Comparison of ENCODE assay signal across 9 cellular contexts in the genomic region with DNA sequence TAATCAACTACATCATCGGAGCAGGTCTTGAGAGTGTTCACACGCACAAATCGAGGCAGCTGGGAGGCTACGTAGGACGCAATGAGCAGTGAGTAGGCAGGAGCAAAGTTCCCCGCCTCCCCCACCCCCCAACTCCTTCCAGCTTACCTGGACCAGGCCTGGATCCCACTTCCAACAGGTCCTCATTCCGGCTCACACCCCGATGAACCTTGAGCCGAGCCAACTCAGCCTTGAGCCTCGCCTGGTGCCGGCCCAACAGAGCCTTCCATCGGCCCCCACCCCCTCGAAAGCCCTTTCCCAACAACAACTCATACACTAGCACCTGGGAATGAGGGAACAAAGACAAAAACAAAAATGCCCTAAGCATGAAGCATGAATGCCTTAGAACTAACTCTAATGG. TPM values are rescaled to one million over a fixed set of nuclear protein-coding genes. Genes with fewer than 3 reads are reported as not detected.
DNase-seq lines count a peak whose midpoint lies in the region; ATAC-seq and TF ChIP-seq lines count a peak whose summit lies in the region.
"Had no signal": no experiment of that assay in that cellular context is flagged by ENCODE, and none has a peak within 500 bp of the region (broad histone marks: within the 10 kb centered on the region; RNA-seq: fewer than 3 reads in every experiment).

No MANE protein-coding gene starts in this region.

- no peak for TF ChIP-seq CTCF in MM.1S (IDR thresholded peaks at IDR 0.05; ENCODE audit: low read length)

- no peak overlapping the region for H4K12ac ChIP-seq in trophoblast cell (ENCODE audit: low read depth, low read length)

- no peak overlapping the region for H3K18ac ChIP-seq in trophoblast cell (ENCODE audit: low read length)

- H3K4me2 ChIP-seq in MM.1S (ENCODE audit: low read depth, low read length) (peak overlapping the region; percentile 75), trophoblast cell (ENCODE audit: low read length) (peak overlapping the region; percentile 75)

- no peak for DNase-seq in MM.1S
- no peak for DNase-seq in trophoblast cell
- no peak for DNase-seq in NCI-H1105 treated with DMSO at 0.1 percent for 48 hours (lab: John Stamatoyannopoulos, UW)
- DNase-seq in GM19238 (ENCODE audit: insufficient read length, low spot score), result no peak
- DNase-seq in C1 segment of cervical spinal cord (lab: John Stamatoyannopoulos, UW), result no peak
- DNase-seq: NCI-H526 treated with DMSO at 0.1 percent for 48 hours had no signal

- no peak overlapping the region for H3K23ac ChIP-seq in trophoblast cell (ENCODE audit: low read length)

- H4K20me1 ChIP-seq in MM.1S (ENCODE audit: insufficient read depth, low read length), result no peaks in the 10 kb centered on the region

- no peak overlapping the region for H3K4ac ChIP-seq in trophoblast cell (ENCODE audit: low read depth, low read length)

- H3K27me3 ChIP-seq in MM.1S (replicated peaks; ENCODE audit: insufficient read depth, low read length) (no peaks in the 10 kb centered on the region), ectodermal cell (ENCODE audit: control insufficient read depth, insufficient read depth, low read length, poor library complexity, severe bottlenecking) (no peaks in the 10 kb centered on the region), trophoblast cell (ENCODE audit: insufficient read depth, low read length) (no peaks in the 10 kb centered on the region)

- H3K14ac ChIP-seq in trophoblast cell (ENCODE audit: low read length), result no peak overlapping the region

- peak overlapping the region; percentile 87; the same call in 1 of the 2 replicates for H3K9ac ChIP-seq in ES-I3 (ENCODE audit: low read depth, low read length)
- H3K9ac ChIP-seq in MM.1S (ENCODE audit: low read length), result no peak overlapping the region
- H3K9ac ChIP-seq in trophoblast cell (ENCODE audit: low read length), result no peak overlapping the region

- H3K4me1 ChIP-seq in ES-I3 (ENCODE audit: insufficient read depth, low read length), result peaks cover 3% of the 10 kb centered on the region; the same call in 1 of the 2 replicates
- H3K4me1 ChIP-seq in MM.1S (ENCODE audit: low read length), result peaks cover 7% of the 10 kb centered on the region
- H3K4me1 ChIP-seq in ectodermal cell (ENCODE audit: control insufficient read depth, insufficient read depth, low read length), result no peaks in the 10 kb centered on the region
- H3K4me1 ChIP-seq in trophoblast cell (ENCODE audit: control insufficient read depth in 1 of 2, insufficient read depth in 2 of 2, low read length in 2 of 2), result peaks cover 6 to 8% of the 10 kb centered on the region in 2 experiments

- H2AK5ac ChIP-seq in trophoblast cell (ENCODE audit: low read length), result no peak overlapping the region

- no peak overlapping the region for H2BK12ac ChIP-seq in trophoblast cell (ENCODE audit: low read length)

- no peak overlapping the region for H2AFZ ChIP-seq in MM.1S (ENCODE audit: low read length)
- no peak overlapping the region for H2AFZ ChIP-seq in trophoblast cell (ENCODE audit: insufficient read depth, low read length, poor library complexity)

- H4K91ac ChIP-seq in trophoblast cell (ENCODE audit: low read depth, low read length), result no peak overlapping the region

- H3K9me2 ChIP-seq in MM.1S (replicated peaks; ENCODE audit: insufficient read depth, low read length), result no peaks in the 10 kb centered on the region

- H3K27ac ChIP-seq in MM.1S (ENCODE audit: low read length) (no peak overlapping the region), ectodermal cell (ENCODE audit: insufficient read depth, low read depth, low read length, poor library complexity, severe bottlenecking) (no peak overlapping the region), trophoblast cell (ENCODE audit: low read depth, low read length) (no peak overlapping the region)

- no peak overlapping the region for H2BK5ac ChIP-seq in trophoblast cell (ENCODE audit: low read depth, low read length, poor library complexity)

- H4K8ac ChIP-seq in trophoblast cell (ENCODE audit: low read depth, low read length), result no peak overlapping the region

- peaks cover 5% of the 10 kb centered on the region for H3K79me1 ChIP-seq in trophoblast cell (ENCODE audit: low read length)

- peaks cover 16% of the 10 kb centered on the region for H3K36me3 ChIP-seq in ES-I3 (ENCODE audit: insufficient read depth, low read length)
- no peaks in the 10 kb centered on the region; the same call in 1 of the 2 replicates for H3K36me3 ChIP-seq in MM.1S (replicated peaks; ENCODE audit: insufficient read depth, low read length)
- H3K36me3 ChIP-seq in ectodermal cell (ENCODE audit: control insufficient read depth, insufficient read depth, low read length), result peaks cover 10% of the 10 kb centered on the region
- H3K36me3 ChIP-seq in trophoblast cell (ENCODE audit: control insufficient read depth in 1 of 2, insufficient read depth in 2 of 2, low read length in 2 of 2), result peaks cover 28 to 32% of the 10 kb centered on the region in 2 experiments

- H3F3A ChIP-seq in MM.1S (ENCODE audit: insufficient read depth, low read length), result no peaks in the 10 kb centered on the region

- no peaks in the 10 kb centered on the region for H3K9me3 ChIP-seq in ES-I3 (ENCODE audit: control insufficient read depth, insufficient read depth, low read length)
- no peaks in the 10 kb centered on the region for H3K9me3 ChIP-seq in MM.1S (replicated peaks; ENCODE audit: insufficient read depth, low read length)
- H3K9me3 ChIP-seq in ectodermal cell (ENCODE audit: control insufficient read depth, low read length), result no peaks in the 10 kb centered on the region
- peaks cover 2% of the 10 kb centered on the region for H3K9me3 ChIP-seq in trophoblast cell (ENCODE audit: insufficient read depth, low read depth, low read length)

- 96% methylated on average over 13 of the region's 13 CpGs for WGBS in ectodermal cell, 2 experiments
- WGBS in trophoblast cell (ENCODE audit: extremely low coverage, insufficient coverage, insufficient read length), result no CpG with 5 or more reads among the region's 13 CpGs

- H3K79me2 ChIP-seq in MM.1S (ENCODE audit: low read length) (peaks cover 30% of the 10 kb centered on the region), trophoblast cell (ENCODE audit: control insufficient read depth, insufficient read depth, low read length, poor library complexity) (peaks cover 5% of the 10 kb centered on the region)

- H3K4me3 ChIP-seq in MM.1S (ENCODE audit: low read length), result peak overlapping the region; percentile 74
- H3K4me3 ChIP-seq in ectodermal cell (ENCODE audit: insufficient read depth, low read depth, low read length), result peak overlapping the region; percentile 75
- H3K4me3 ChIP-seq in trophoblast cell (ENCODE audit: low read depth, low read length), result no peak overlapping the region

- H2BK120ac ChIP-seq in trophoblast cell (ENCODE audit: insufficient read depth, low read length, poor library complexity), result no peak overlapping the region

- ATAC-seq in GM21737 (IDR thresholded peaks at IDR 0.05; ENCODE audit: unreplicated experiment), result no peak

RNA-seq across cellular contexts. Expression of a gene that starts 1.2 kb away (rescaled TPM):
- polyA plus RNA-seq in ectodermal cell (2013, experiment 1 of 4), result 39.5 TPM
- 36.9 TPM for polyA plus RNA-seq in ectodermal cell (2013, experiment 2 of 4)
- 33.4 TPM for polyA plus RNA-seq in ectodermal cell (2013, experiment 3 of 4)
- polyA plus RNA-seq in ectodermal cell (2013, experiment 4 of 4), result 34.6 TPM
- 16.8 and 17.4 TPM in 2 replicates for polyA plus RNA-seq in trophoblast cell (2013)

RNA-seq across cellular contexts. Expression of a gene that starts 20.4 kb away (rescaled TPM):
- not detected for polyA plus RNA-seq in ectodermal cell (2013, experiment 1 of 4)
- polyA plus RNA-seq in ectodermal cell (2013, experiment 2 of 4), result not detected
- polyA plus RNA-seq in ectodermal cell (2013, experiment 3 of 4), result not detected
- not detected for polyA plus RNA-seq in ectodermal cell (2013, experiment 4 of 4)
- not detected in 2 replicates for polyA plus RNA-seq in trophoblast cell (2013)

RNA-seq across cellular contexts. Expression of a gene that starts 20.5 kb away (rescaled TPM):
- not detected for polyA plus RNA-seq in ectodermal cell (2013, experiment 1 of 4)
- not detected for polyA plus RNA-seq in ectodermal cell (2013, experiment 2 of 4)
- polyA plus RNA-seq in ectodermal cell (2013, experiment 3 of 4), result not detected
- polyA plus RNA-seq in ectodermal cell (2013, experiment 4 of 4), result 0.16 TPM
- polyA plus RNA-seq in trophoblast cell (2013), result not detected in 2 replicates
